In the genomic region with DNA sequence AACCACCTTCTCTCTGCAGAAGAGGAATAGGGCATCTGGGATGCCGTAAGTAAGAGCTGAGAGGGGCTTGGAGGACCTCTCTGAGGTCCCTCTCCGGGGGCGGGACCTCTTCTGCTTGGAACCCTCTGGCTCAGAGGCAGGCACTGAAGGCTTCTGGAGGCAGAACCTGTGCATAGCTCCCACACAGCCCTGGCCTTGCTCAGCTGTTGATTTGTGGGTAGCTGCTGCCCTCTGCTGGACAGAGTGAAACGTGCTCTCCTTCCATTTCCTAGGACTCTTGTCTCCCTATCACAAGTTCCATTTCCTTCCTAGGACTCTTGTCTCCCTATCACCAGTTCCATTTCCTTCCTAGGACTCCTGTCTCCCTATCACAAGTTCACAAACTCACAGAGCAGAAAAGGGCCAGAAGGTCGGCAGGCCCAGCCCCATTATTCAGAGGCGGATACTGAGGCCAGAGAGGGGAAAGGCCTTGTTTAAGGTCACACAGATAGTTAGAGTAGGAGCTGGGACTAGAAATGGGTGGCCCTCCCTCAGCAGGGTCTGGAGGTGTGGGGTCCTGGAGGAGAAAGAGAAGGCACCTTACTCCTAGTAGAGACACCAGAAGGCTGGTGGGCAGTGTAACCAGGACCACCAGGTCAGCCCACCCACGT, we compare ENCODE assay signal across 8 cellular contexts. TPM values are rescaled to one million over a fixed set of nuclear protein-coding genes. Genes with fewer than 3 reads are reported as not detected.
DNase-seq lines count a peak whose midpoint lies in the region; TF ChIP-seq lines count a peak whose summit lies in the region.

No MANE protein-coding gene starts in this region.

- TF ChIP-seq CTCF in DOHH2 (IDR thresholded peaks at IDR 0.05; ENCODE audit: low read depth, low read length, poor library complexity, severe bottlenecking) (peak; percentile 99), fibroblast of mammary gland (conservative IDR thresholded peaks at IDR 0.05; ENCODE audit: control insufficient read depth, insufficient read depth, low read depth, low read length) (peak; percentile 85), neural crest cell (conservative IDR thresholded peaks at IDR 0.05) (peak; percentile 91), stomach (IDR thresholded peaks at IDR 0.05) (peak in 5 of 7 experiments; percentile 66 to 91 (median 85))

- peak; percentile 82 for DNase-seq in GM23248
- DNase-seq in Kasumi-1 (lab: John Stamatoyannopoulos, UW): peak; percentile 94 to 96
- peak; percentile 85 for DNase-seq in RPMI7951 (ENCODE audit: low read depth)
- peak; percentile 86 to 89 for DNase-seq in activated T-cell treated with anti-CD3 and anti-CD28 coated beads, Interleukin-2, amount 50 U/mL, for 48 hours
- DNase-seq in fibroblast of mammary gland (ENCODE audit: low read depth): peak; percentile 84
- peak; percentile 87 for DNase-seq in neural crest cell (ENCODE audit: low read depth, low spot score)
- peak; percentile 87 for DNase-seq in stomach

- peaks cover 6% of the 10 kb centered on the region for H3K4me1 Mint-ChIP-seq in neural crest cell

- no peaks in the 10 kb centered on the region for H3F3A ChIP-seq in DOHH2 (ENCODE audit: control insufficient read depth, insufficient read depth)
- H3F3A ChIP-seq in GM23248 (ENCODE audit: insufficient read depth): no peaks in the 10 kb centered on the region; the same call in 1 of the 2 replicates

- H3K36me3 Mint-ChIP-seq in neural crest cell (ENCODE audit: low read depth): no peaks in the 10 kb centered on the region

- H3K4me2 ChIP-seq in DOHH2 (ENCODE audit: low read length) (no peak overlapping the region), GM23248 (ENCODE audit: unreplicated experiment) (no peak overlapping the region)

- in situ Hi-C loops in GM23248 (cut with MboI): loop anchor here (10.0 kb wide), 1 partner anchor 400 kb away; no protein-coding TSS in a partner anchor

- H3K4me1 ChIP-seq in DOHH2 (ENCODE audit: control insufficient read depth, low read length): peaks cover 2% of the 10 kb centered on the region; the same call in 1 of the 2 replicates
- H3K4me1 ChIP-seq in GM23248 (ENCODE audit: insufficient read depth): no peaks in the 10 kb centered on the region
- peaks cover 0 to 19% (median 7%) of the 10 kb centered on the region in 4 donors for H3K4me1 ChIP-seq in stomach

- no peaks in the 10 kb centered on the region for H3K27me3 ChIP-seq in DOHH2 (ENCODE audit: control insufficient read depth, low read length)
- no peaks in the 10 kb centered on the region for H3K27me3 ChIP-seq in GM23248 (replicated peaks; ENCODE audit: insufficient read depth)
- H3K27me3 ChIP-seq in stomach: no peaks in the 10 kb centered on the region

- H4K20me1 ChIP-seq in DOHH2 (ENCODE audit: control insufficient read depth, insufficient read depth, low read depth, low read length) (no peaks in the 10 kb centered on the region), GM23248 (ENCODE audit: insufficient read depth) (no peaks in the 10 kb centered on the region)

- H3K36me3 ChIP-seq in DOHH2 (ENCODE audit: control insufficient read depth, low read length): no peaks in the 10 kb centered on the region; the same call in 1 of the 2 replicates
- H3K36me3 ChIP-seq in GM23248 (ENCODE audit: low read depth): no peaks in the 10 kb centered on the region; the same call in 1 of the 2 replicates
- peaks cover 7 to 76% (median 74%) of the 10 kb centered on the region in 4 donors for H3K36me3 ChIP-seq in stomach

- H3K27ac ChIP-seq in DOHH2 (ENCODE audit: low read depth, low read length): no peak overlapping the region
- H3K27ac ChIP-seq in GM23248: no peak overlapping the region
- no peak overlapping the region for H3K27ac ChIP-seq in stomach

- H3K4me3 ChIP-seq in DOHH2 (ENCODE audit: low read length) (no peak overlapping the region), GM23248 (no peak overlapping the region), fibroblast of mammary gland (ENCODE audit: control insufficient read depth, low read depth, low read length) (no peak overlapping the region), stomach (no peak overlapping the region)

- no peaks in the 10 kb centered on the region for H3K9me3 Mint-ChIP-seq in neural crest cell

- H3K9me2 ChIP-seq in DOHH2 (replicated peaks; ENCODE audit: control insufficient read depth, low read length): no peaks in the 10 kb centered on the region
- no peaks in the 10 kb centered on the region for H3K9me2 ChIP-seq in GM23248 (ENCODE audit: insufficient read depth)

- no peak for TF ChIP-seq EP300 in stomach (IDR thresholded peaks at IDR 0.05)

- no peaks in the 10 kb centered on the region for H3K9me3 ChIP-seq in DOHH2 (ENCODE audit: control insufficient read depth, insufficient read depth, low read length)
- no peaks in the 10 kb centered on the region for H3K9me3 ChIP-seq in GM23248 (ENCODE audit: low read depth)
- H3K9me3 ChIP-seq in stomach: no peaks in the 10 kb centered on the region

- WGBS in GM23248 (ENCODE audit: low coverage in 1 of 2, low lambda C conversion rate in 2 of 2, missing lambda C conversion rate in 2 of 2), 2 experiments: 23 to 27% methylated on average over 7 of the region's 7 CpGs
- WGBS in stomach, 5 donors: 32 to 38% (median 36%) methylated on average over 7 of the region's 7 CpGs

- H3K79me2 ChIP-seq in DOHH2 (ENCODE audit: control insufficient read depth, low read length): no peaks in the 10 kb centered on the region
- H3K79me2 ChIP-seq in GM23248 (ENCODE audit: insufficient read depth): no peaks in the 10 kb centered on the region

- H3K27ac Mint-ChIP-seq in neural crest cell (ENCODE audit: unreplicated experiment): no peak overlapping the region

- intact Hi-C loops in stomach (cut with DNase I; ENCODE audit: low total_unique reads): no loop called here

- H3K27me3 Mint-ChIP-seq in neural crest cell (ENCODE audit: low read depth): no peaks in the 10 kb centered on the region

- H2AFZ ChIP-seq in GM23248: no peak overlapping the region

- no peak overlapping the region for H3K9ac ChIP-seq in GM23248

- TF ChIP-seq POLR2A in stomach (IDR thresholded peaks at IDR 0.05): no peak

- H3K4me3 Mint-ChIP-seq in neural crest cell: no peak overlapping the region

RNA-seq across cellular contexts. Expression of a gene that starts 30.3 kb away (rescaled TPM):
- total RNA-seq in GM23248 (2014; rRNA removed; shearing (Covaris generic)): 232 and 313 TPM in 2 replicates
- polyA plus RNA-seq in GM23248 (2016; fragmentation: Nextera tagmentation; extraction: Ambion mirVana) (471 and 498 TPM in 2 replicates), stomach (100 to 1,000 TPM in 2 of 3 donors, 10 to 100 TPM in 1; 75.9 to 124 (median 122) TPM)
- 159 and 219 TPM in 2 replicates for total RNA-seq in RPMI7951 (2014; rRNA removed; shearing (Covaris generic))
- total RNA-seq in neural crest cell (151 and 152 TPM in 2 replicates), stomach (10 to 100 TPM; 37.5 to 76.8 (median 52.5) TPM)

RNA-seq across cellular contexts. Expression of a gene that starts 59.7 kb away (rescaled TPM):
- total RNA-seq in GM23248 (2014; rRNA removed; shearing (Covaris generic)): 31.3 and 40.0 TPM in 2 replicates
- polyA plus RNA-seq in GM23248 (2016; fragmentation: Nextera tagmentation; extraction: Ambion mirVana) (47.9 and 48.8 TPM in 2 replicates), stomach (10 to 100 TPM; 49.2 to 56.5 (median 53.6) TPM)
- 98.3 and 113 TPM in 2 replicates for total RNA-seq in RPMI7951 (2014; rRNA removed; shearing (Covaris generic))
- total RNA-seq in neural crest cell (73.1 and 77.5 TPM in 2 replicates), stomach (10 to 100 TPM in 2 of 5 donors, 1 to 10 TPM in 2, not detected in 1; 2.9 to 25.7 (median 11.8) TPM)
